Comparison of ENCODE assay signal across 12 cellular contexts in genomic region chr12:26010293-26010821, GRCh38. TPM values are rescaled to one million over a fixed set of nuclear protein-coding genes. Genes with fewer than 3 reads are reported as not detected.
DNase-seq lines count a peak whose midpoint lies in the region; ATAC-seq, FAIRE-seq and TF ChIP-seq lines count a peak whose summit lies in the region.
"Had no signal": no experiment of that assay in that cellular context is flagged by ENCODE, and none has a peak within 500 bp of the region (broad histone marks: within the 10 kb centered on the region; RNA-seq: fewer than 3 reads in every experiment).

No MANE protein-coding gene starts in this region.

- H4K91ac ChIP-seq in IMR-90 (ENCODE audit: insufficient read depth, low read depth, low read length): no peak overlapping the region

- H3K9me3 Mint-ChIP-seq in astrocyte (ENCODE audit: unreplicated experiment) (no peaks in the 10 kb centered on the region), immature natural killer cell (no peaks in the 10 kb centered on the region), T-cell (no peaks in the 10 kb centered on the region)

- H3K14ac ChIP-seq in IMR-90 (replicated peaks; ENCODE audit: low read depth, low read length): peak overlapping the region; percentile 82; the same call in 1 of the 2 replicates

- peak overlapping the region; percentile 57; the same call in 1 of the 2 replicates for H2BK20ac ChIP-seq in IMR-90 (ENCODE audit: low read depth, low read length)

- peak overlapping the region; percentile 36; the same call in 1 of the 2 replicates for H3K23ac ChIP-seq in IMR-90 (ENCODE audit: low read depth, low read length)

- H2AK9ac ChIP-seq in IMR-90 (replicated peaks; ENCODE audit: low read depth, low read length, poor library complexity): no peak overlapping the region

- peaks cover 3% of the 10 kb centered on the region; the same call in 1 of the 2 replicates for H3K9me1 ChIP-seq in IMR-90 (ENCODE audit: insufficient read depth, low read length)

- no peak for TF ChIP-seq POLR2A in IMR-90 (IDR thresholded peaks at IDR 0.05; ENCODE audit: low read depth, low read length)

- peak overlapping the region; percentile 36; the same call in 1 of the 2 replicates for H3K4ac ChIP-seq in IMR-90 (ENCODE audit: low read depth, low read length)

- peak overlapping the region; percentile 57 for H3K18ac ChIP-seq in IMR-90 (ENCODE audit: low read depth, low read length)

- H3K27ac Mint-ChIP-seq in astrocyte (ENCODE audit: unreplicated experiment): no peak overlapping the region
- H3K27ac Mint-ChIP-seq in immature natural killer cell: no peak overlapping the region
- H3K27ac Mint-ChIP-seq in T-cell: no peak overlapping the region

- intact Hi-C loops in IMR-90 (cut with micrococcal nuclease): no loop called here

- no peaks in the 10 kb centered on the region for H3K27me3 ChIP-seq in IMR-90 (ENCODE audit: control insufficient read depth, insufficient read depth, low read length)
- no peaks in the 10 kb centered on the region for H3K27me3 ChIP-seq in astrocyte (ENCODE audit: insufficient read depth, low read length)
- no peaks in the 10 kb centered on the region for H3K27me3 ChIP-seq in right atrium auricular region
- no peaks in the 10 kb centered on the region for H3K27me3 ChIP-seq in thoracic aorta (replicated peaks; ENCODE audit: insufficient read depth)

- H3K36me3 Mint-ChIP-seq in astrocyte (ENCODE audit: low read depth, unreplicated experiment) (peaks cover 3% of the 10 kb centered on the region), immature natural killer cell (no peaks in the 10 kb centered on the region), T-cell (no peaks in the 10 kb centered on the region)

- peak overlapping the region; percentile 56; the same call in 1 of the 2 replicates for H2AK5ac ChIP-seq in IMR-90 (ENCODE audit: low read depth, low read length)

- ATAC-seq in IMR-90 (ENCODE audit: low read depth) (no peak), thoracic aorta (ENCODE audit: insufficient number of reproducible peaks, low FRiP score, low read depth) (no peak), HG02870 (IDR thresholded peaks at IDR 0.05; ENCODE audit: unreplicated experiment) (no peak), HG02588 (IDR thresholded peaks at IDR 0.05; ENCODE audit: unreplicated experiment) (no peak), T-cell (replicated peaks in 1 of 4) (no peak)
- ATAC-seq: K562 had no signal

- BruUV-seq in IMR-90 (replicated peaks; lab: Mats Ljungman, UMichigan): no TSS peak

- CTCF ChIA-PET in IMR-90 (lab: Yijun Ruan, JAX): no interaction called here
- CTCF ChIA-PET in T-cell (lab: Charles Lee): interaction anchor here in 1 of 2 donors (2.1 kb wide), 1 partner anchor 576 kb away, joined by 6 read pairs; no protein-coding TSS in a partner anchor

- no peak overlapping the region for H3K4me3 ChIP-seq in IMR-90 (ENCODE audit: insufficient read depth, low read depth, low read length)
- no peak overlapping the region for H3K4me3 ChIP-seq in astrocyte (ENCODE audit: insufficient read depth, low read depth, low read length)
- no peak overlapping the region for H3K4me3 ChIP-seq in right atrium auricular region
- no peak overlapping the region for H3K4me3 ChIP-seq in thoracic aorta
- H3K4me3 ChIP-seq: K562 had no signal

- H3K56ac ChIP-seq in IMR-90 (ENCODE audit: extremely low read depth, insufficient read depth, low read length): no peak overlapping the region

- H3K36me3 ChIP-seq in IMR-90 (ENCODE audit: control insufficient read depth, insufficient read depth, low read length) (peaks cover 2% of the 10 kb centered on the region; the same call in 1 of the 2 replicates), astrocyte (ENCODE audit: insufficient read depth, low read length) (no peaks in the 10 kb centered on the region), right atrium auricular region (no peaks in the 10 kb centered on the region), thoracic aorta (no peaks in the 10 kb centered on the region)

- no peaks in the 10 kb centered on the region for H3K27me3 Mint-ChIP-seq in astrocyte (ENCODE audit: low read depth, unreplicated experiment)
- H3K27me3 Mint-ChIP-seq in immature natural killer cell (ENCODE audit: low read depth in 3 of 3): peaks cover 0 to 2% (median 1%) of the 10 kb centered on the region in 3 donors
- H3K27me3 Mint-ChIP-seq in T-cell: peaks cover 0 to 1% of the 10 kb centered on the region in 2 donors

- H3K27ac ChIP-seq in IMR-90 (ENCODE audit: insufficient read depth, low read length): peak overlapping the region; percentile 63; the same call in 1 of the 2 replicates
- peak overlapping the region; percentile 35 for H3K27ac ChIP-seq in astrocyte (ENCODE audit: low read depth, low read length)
- peak overlapping the region; percentile 60 to 88 for H3K27ac ChIP-seq in right atrium auricular region
- peak overlapping the region; percentile 73 to 85 for H3K27ac ChIP-seq in thoracic aorta

- H3K4me3 Mint-ChIP-seq in astrocyte (ENCODE audit: unreplicated experiment) (no peak overlapping the region), immature natural killer cell (no peak overlapping the region), T-cell (no peak overlapping the region)

- DNase-seq in IMR-90: no peak
- DNase-seq in astrocyte (ENCODE audit: low read depth): peak; percentile 81
- DNase-seq in right atrium auricular region (ENCODE audit: low spot score): no peak
- no peak for DNase-seq in thoracic aorta (ENCODE audit: low spot score)
- no peak for DNase-seq in immature natural killer cell
- no peak for DNase-seq in T-cell
- DNase-seq: activated effector memory CD4-positive, alpha-beta T cell treated with Interleukin-2 at 50 U/mL for 16 hours; NCI-H510A treated with DMSO at 0.1 percent for 48 hours; stimulated activated CD4-positive, alpha-beta T cell treated with anti-CD3 and anti-CD28 coated beads, Interleukin-4, amount 100 ng/mL, for 24 hours had no signal

- peaks cover 43 to 75% of the 10 kb centered on the region in 2 experiments for H3K79me1 ChIP-seq in IMR-90 (ENCODE audit: low read depth in 1 of 2, low read length in 2 of 2)

- H3K4me1 Mint-ChIP-seq in astrocyte (ENCODE audit: low read depth, unreplicated experiment) (peaks cover 11% of the 10 kb centered on the region), immature natural killer cell (no peaks in the 10 kb centered on the region), T-cell (no peaks in the 10 kb centered on the region)

- H4K20me1 ChIP-seq in IMR-90 (ENCODE audit: insufficient read depth, low read length): peaks cover 32% of the 10 kb centered on the region
- H4K20me1 ChIP-seq in astrocyte (ENCODE audit: insufficient read depth, low read length): peaks cover 32% of the 10 kb centered on the region

- no peak overlapping the region for H2AFZ ChIP-seq in IMR-90 (replicated peaks; ENCODE audit: low read length, poor library complexity)
- no peak overlapping the region for H2AFZ ChIP-seq in astrocyte (ENCODE audit: low read depth, low read length)

- no peak overlapping the region; the same call in 1 of the 2 replicates for H2BK120ac ChIP-seq in IMR-90 (ENCODE audit: low read depth, low read length)

- H3K4me2 ChIP-seq in IMR-90 (ENCODE audit: low read depth, low read length) (peak overlapping the region; percentile 30; the same call in 1 of the 2 replicates), astrocyte (ENCODE audit: low read length) (peak overlapping the region; percentile 37)

- no peaks in the 10 kb centered on the region for H3K9me3 ChIP-seq in IMR-90 (ENCODE audit: control insufficient read depth, insufficient read depth, low read length)
- no peaks in the 10 kb centered on the region for H3K9me3 ChIP-seq in astrocyte (ENCODE audit: insufficient read depth, low read depth, low read length)
- H3K9me3 ChIP-seq in right atrium auricular region: no peaks in the 10 kb centered on the region
- no peaks in the 10 kb centered on the region for H3K9me3 ChIP-seq in thoracic aorta

- peaks cover 17% of the 10 kb centered on the region for H3K4me1 ChIP-seq in IMR-90 (ENCODE audit: control insufficient read depth, insufficient read depth, low read length)
- H3K4me1 ChIP-seq in astrocyte (ENCODE audit: insufficient read depth, low read length): peaks cover 14% of the 10 kb centered on the region
- peaks cover 0 to 52% of the 10 kb centered on the region in 2 donors for H3K4me1 ChIP-seq in right atrium auricular region
- peaks cover 13 to 54% of the 10 kb centered on the region in 2 donors for H3K4me1 ChIP-seq in thoracic aorta (ENCODE audit: control insufficient read depth in 1 of 2, low read depth in 2 of 2)

- peak overlapping the region in 1 of 2 experiments; percentile 37; a peak in 1 of 4 replicates for H4K8ac ChIP-seq in IMR-90 (ENCODE audit: low read depth in 2 of 2, low read length in 2 of 2)

- no peak overlapping the region; the same call in 2 of the 3 replicates for H2BK15ac ChIP-seq in IMR-90 (ENCODE audit: low read depth, low read length)

- H3K9ac ChIP-seq in IMR-90 (ENCODE audit: low read depth, low read length) (no peak overlapping the region), astrocyte (ENCODE audit: low read length) (peak overlapping the region; percentile 8)

- WGBS in IMR-90 (ENCODE audit: extremely low coverage in 2 of 2, insufficient read length in 1 of 2), 2 experiments: no CpG with 5 or more reads among the region's 6 CpGs

- no peak for TF ChIP-seq CTCF in IMR-90 (conservative IDR thresholded peaks at IDR 0.05; ENCODE audit: low read depth, low read length)
- no peak for TF ChIP-seq CTCF in astrocyte (IDR thresholded peaks at IDR 0.05; ENCODE audit: insufficient read depth, low read depth, low read length)
- no peak for TF ChIP-seq CTCF in right atrium auricular region (IDR thresholded peaks at IDR 0.05)
- TF ChIP-seq CTCF in thoracic aorta (IDR thresholded peaks at IDR 0.05): no peak

- in situ Hi-C loops in IMR-90 (cut with MboI; ENCODE audit: low sequenced_read_pairs): no loop called here

- peaks cover 97% of the 10 kb centered on the region for H3K79me2 ChIP-seq in astrocyte (ENCODE audit: insufficient read depth, low read length)

- peak overlapping the region; percentile 46 for H2BK5ac ChIP-seq in IMR-90 (ENCODE audit: low read depth, low read length, poor library complexity, severe bottlenecking)

- H4K5ac ChIP-seq in IMR-90 (ENCODE audit: low read depth, low read length): peak overlapping the region; percentile 4; the same call in 1 of the 2 replicates

- FAIRE-seq in astrocyte (lab: Jason Lieb, UNC): no peak
- FAIRE-seq: K562 had no signal

- POLR2A ChIA-PET in IMR-90 (lab: Charles Lee; ENCODE audit: unreplicated experiment): interaction anchor here (0.6 kb wide), 1 partner anchor 458 kb away, joined by 10 read pairs; no protein-coding TSS in a partner anchor
- POLR2A ChIA-PET in T-cell (lab: Charles Lee): no interaction called here

- TF ChIP-seq RAD21 in IMR-90 (IDR thresholded peaks at IDR 0.05; ENCODE audit: low read length): no peak

- dilution Hi-C loops in IMR-90 (cut with HindIII; ENCODE audit: low sequenced_read_pairs, unreplicated experiment): no loop called here

RNA-seq across cellular contexts. Expression of gene RASSF8, which starts 51.9 kb away (rescaled TPM):
- total RNA-seq in IMR-90 (2012; rRNA removed) (50.5 and 50.8 TPM in 2 replicates), astrocyte (24.2 and 39.5 TPM in 2 replicates), right atrium auricular region (10 to 100 TPM; 44.4 to 67.4 TPM), thoracic aorta (10 to 100 TPM; 47.9 to 86.6 TPM), T-cell (under 1 TPM in 4 of 5 donors, not detected in 1; 0.50 to 0.98 (median 0.73) TPM)
- polyA plus RNA-seq in IMR-90 (2012; rRNA removed) (10.8 and 11.1 TPM in 2 replicates), immature natural killer cell (1 to 10 TPM in 1 of 3 donors, under 1 TPM in 1, not detected in 1; 0.30 to 1.3 TPM)
- 3.9 and 4.3 TPM in 2 replicates for polyA plus RNA-seq in IMR-90 (2012; cell fraction: cytosol; rRNA removed)
- polyA plus RNA-seq in IMR-90 (2012; cell fraction: nucleus; rRNA removed; ENCODE audit: low replicate concordance): 2.1 and 10.1 TPM in 2 replicates

Comparison
In these comparisons a context has a peak if more than half of its experiments do, and no peak if none do; other contexts are left out.
1. RNA of gene RASSF8, which starts 51.9 kb away (total RNA-seq): 47.9 to 86.6 TPM in thoracic aorta, 44.4 to 67.4 TPM in right atrium auricular region, 50.5 to 50.8 TPM in IMR-90 and 24.2 to 39.5 TPM in astrocyte; 0.50 to 0.98 TPM in T-cell; every median in the first group is over 10 times any median in the second.
2. Peak in every context shown above with its lines, with median percentiles within 50 percentile points of each other: H3K27ac ChIP-seq.